21 cellular contexts compared by ENCODE assay signal in genomic region chr20:23118144-23118543, GRCh38. TPM values are rescaled to one million over a fixed set of nuclear protein-coding genes. Genes with fewer than 3 reads are reported as not detected.
DNase-seq lines count a peak whose midpoint lies in the region; ATAC-seq, FAIRE-seq and TF ChIP-seq lines count a peak whose summit lies in the region.
"Had no signal": no experiment of that assay in that cellular context is flagged by ENCODE, and none has a peak within 500 bp of the region (broad histone marks: within the 10 kb centered on the region; RNA-seq: fewer than 3 reads in every experiment).

No MANE protein-coding gene starts in this region.

- peaks cover 0 to 51% (median 0%) of the 10 kb centered on the region in 11 experiments; a peak in 6 of 22 replicates for H3K36me3 ChIP-seq in BLaER1 treated with 17β-estradiol and CSF1 and Interleukin-3, amounts not matched to agents 10 nM and 100 nM
- H3K36me3 ChIP-seq in Karpas-422 (ENCODE audit: insufficient read depth, low read length) (no peaks in the 10 kb centered on the region), osteoblast (ENCODE audit: insufficient read depth, low read length) (no peaks in the 10 kb centered on the region)

- H3K4me1 ChIP-seq in BLaER1 treated with 17β-estradiol and CSF1 and Interleukin-3, amounts not matched to agents 10 nM and 100 nM: peaks cover 85 to 98% (median 96%) of the 10 kb centered on the region in 10 experiments
- H3K4me1 ChIP-seq in Karpas-422 (ENCODE audit: low read length): peaks cover 28% of the 10 kb centered on the region
- no peaks in the 10 kb centered on the region for H3K4me1 ChIP-seq in osteoblast (ENCODE audit: insufficient read depth, low read length)
- H3K4me1 ChIP-seq: Caco-2 had no signal

- H3K27me3 ChIP-seq in BLaER1 treated with 17β-estradiol and CSF1 and Interleukin-3, amounts not matched to agents 10 nM and 100 nM: no peaks in the 10 kb centered on the region
- H3K27me3 ChIP-seq in Karpas-422 (ENCODE audit: low read length) (no peaks in the 10 kb centered on the region), osteoblast (ENCODE audit: insufficient read depth, low read length) (peaks cover 2% of the 10 kb centered on the region)

- no peaks in the 10 kb centered on the region for H4K20me1 ChIP-seq in BLaER1 treated with 17β-estradiol and CSF1 and Interleukin-3, amounts not matched to agents 10 nM and 100 nM
- H4K20me1 ChIP-seq in Karpas-422 (ENCODE audit: insufficient read depth, low read depth, low read length) (no peaks in the 10 kb centered on the region), osteoblast (ENCODE audit: insufficient read depth, low read length) (no peaks in the 10 kb centered on the region)

- no peak for TF ChIP-seq CTCF in osteoblast (IDR thresholded peaks at IDR 0.05; ENCODE audit: extremely low read depth, low read depth, low read length)

- H3K27ac ChIP-seq in BLaER1 treated with 17β-estradiol and CSF1 and Interleukin-3, amounts not matched to agents 10 nM and 100 nM: peak overlapping the region; percentile 64 to 88 (median 81)
- H3K27ac ChIP-seq in Karpas-422 (ENCODE audit: low read length): no peak overlapping the region
- H3K27ac ChIP-seq in osteoblast (ENCODE audit: low read depth, low read length): no peak overlapping the region
- H3K27ac ChIP-seq: C4-2B had no signal

- peak overlapping the region; percentile 67 to 98 (median 89) for H3K4me2 ChIP-seq in BLaER1 treated with 17β-estradiol and CSF1 and Interleukin-3, amounts not matched to agents 10 nM and 100 nM
- H3K4me2 ChIP-seq in Karpas-422 (ENCODE audit: low read depth, low read length, poor library complexity, severe bottlenecking): no peak overlapping the region
- H3K4me2 ChIP-seq in osteoblast (ENCODE audit: insufficient read depth, low read length): no peak overlapping the region
- H3K4me2 ChIP-seq: SK-N-SH had no signal

- H2AFZ ChIP-seq in Karpas-422 (ENCODE audit: low read length) (no peak overlapping the region), osteoblast (ENCODE audit: low read length) (no peak overlapping the region)

- DNase-seq in Karpas-422: no peak
- DNase-seq in osteoblast (ENCODE audit: insufficient read length, low spot score, missing footprints): peak; percentile 30
- no peak for DNase-seq in NCI-H345 (lab: John Stamatoyannopoulos, UW)
- no peak for DNase-seq in NCI-H1048 (lab: John Stamatoyannopoulos, UW)
- DNase-seq in NCI-H2196 (lab: John Stamatoyannopoulos, UW; ENCODE audit: unreplicated experiment): no peak
- DNase-seq in RCC 7860 (ENCODE audit: low spot score): no peak
- DNase-seq: Caco-2, DMS53, KBM-7, NCI-H1092 treated with DMSO at 0.1 percent for 48 hours, NCI-H1694, NCI-H446 treated with DMSO at 0.1 percent for 48 hours, NCI-H774, Right ventricle myocardium superior, SK-N-SH had no signal

- H3K79me2 ChIP-seq in Karpas-422 (ENCODE audit: low read length): no peaks in the 10 kb centered on the region
- no peaks in the 10 kb centered on the region for H3K79me2 ChIP-seq in osteoblast (ENCODE audit: insufficient read depth, low read length)

- no peak for FAIRE-seq in RCC 7860 (lab: Jason Lieb, UNC)

- no peaks in the 10 kb centered on the region for H3K9me3 ChIP-seq in BLaER1 treated with 17β-estradiol and CSF1 and Interleukin-3, amounts not matched to agents 10 nM and 100 nM (replicated peaks in 1 of 11)
- H3K9me3 ChIP-seq in Karpas-422 (ENCODE audit: low read length) (no peaks in the 10 kb centered on the region), osteoblast (ENCODE audit: low read depth, low read length) (no peaks in the 10 kb centered on the region)
- H3K9me3 ChIP-seq: Caco-2, SK-N-SH had no signal

- peak; percentile 54 for ATAC-seq in GM18511 (IDR thresholded peaks at IDR 0.05; ENCODE audit: unreplicated experiment)
- ATAC-seq: HCT116 had no signal

- H3K4me3 ChIP-seq in BLaER1 treated with 17β-estradiol and CSF1 and Interleukin-3, amounts not matched to agents 10 nM and 100 nM: peak overlapping the region in 7 of 10 experiments; percentile 45 to 70 (median 60); a peak in 13 of 20 replicates
- H3K4me3 ChIP-seq in Karpas-422 (ENCODE audit: low read length): no peak overlapping the region
- no peak overlapping the region for H3K4me3 ChIP-seq in osteoblast (ENCODE audit: insufficient read depth, low read length)

- H3K9me2 ChIP-seq in Karpas-422 (replicated peaks; ENCODE audit: insufficient read depth, low read length): no peaks in the 10 kb centered on the region
- H3K9me2 ChIP-seq: SK-N-SH had no signal

- H3K9ac ChIP-seq in BLaER1 treated with 17β-estradiol and CSF1 and Interleukin-3, amounts not matched to agents 10 nM and 100 nM: peak overlapping the region; percentile 54 to 81 (median 75); a peak in 21 of 22 replicates
- H3K9ac ChIP-seq in Karpas-422 (ENCODE audit: low read length): 0 out of 2 replicates have a peak overlapping the region, but pooled peaks have one; percentile 24
- H3K9ac ChIP-seq: SK-N-SH had no signal

RNA-seq across cellular contexts. Expression of gene CD93, which starts 32.0 kb away (rescaled TPM):
- total RNA-seq in Karpas-422 (2014; rRNA removed; shearing (Covaris generic); ENCODE audit: low replicate concordance): not detected in 2 replicates
- total RNA-seq in osteoblast: not detected in 2 replicates
- total RNA-seq: A172, Caco-2, G401 had no signal

Comparison
In these comparisons a context has a peak if more than half of its experiments do, and no peak if none do; other contexts are left out.
1. H3K27ac ChIP-seq: peak in BLaER1 treated with 17β-estradiol and CSF1 and Interleukin-3, amounts not matched to agents 10 nM and 100 nM (11 of 11); none in Karpas-422 (single experiment) and osteoblast (single experiment).
2. H3K4me2 ChIP-seq: peak in BLaER1 treated with 17β-estradiol and CSF1 and Interleukin-3, amounts not matched to agents 10 nM and 100 nM (11 of 11); none in Karpas-422 (single experiment) and osteoblast (single experiment).
3. H3K4me3 ChIP-seq: peak in BLaER1 treated with 17β-estradiol and CSF1 and Interleukin-3, amounts not matched to agents 10 nM and 100 nM (7 of 10); none in Karpas-422 (single experiment) and osteoblast (single experiment).